1 cellular context compared by ENCODE assay signal in the genomic region with DNA sequence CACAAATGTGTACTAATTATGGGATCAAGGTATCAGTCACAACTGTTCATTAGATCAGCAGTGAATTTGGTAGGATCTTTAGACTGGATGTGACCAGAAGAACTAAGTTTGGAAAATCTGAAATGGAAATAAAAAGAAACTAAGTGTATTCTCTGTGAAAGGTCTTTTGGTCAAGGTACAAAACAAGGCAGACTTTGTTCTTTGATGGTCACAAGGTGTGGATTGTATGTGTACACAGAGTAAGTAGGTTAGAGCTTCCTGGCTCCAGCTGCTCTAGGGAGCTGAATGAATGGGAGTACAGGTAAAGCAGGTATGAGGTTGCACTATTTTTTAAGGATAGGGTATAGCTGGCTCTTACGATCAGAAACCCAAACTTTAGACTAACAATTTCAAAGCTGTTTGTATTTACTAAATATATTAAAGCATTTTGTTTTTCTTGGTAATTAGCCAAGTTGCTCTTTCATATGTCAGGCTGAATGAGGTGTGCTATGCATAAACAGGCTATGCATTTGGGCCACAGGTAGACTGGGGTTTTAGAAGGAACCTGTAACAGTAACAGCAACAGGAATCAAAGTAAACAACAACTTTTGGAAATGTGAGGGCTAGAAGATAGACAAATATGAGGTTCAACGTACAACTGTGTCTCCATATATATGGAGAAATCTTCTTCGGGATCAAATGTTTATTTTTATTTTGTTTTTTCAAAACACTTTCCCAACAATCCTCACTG.
TF ChIP-seq lines count a peak whose summit lies in the region.

No MANE protein-coding gene starts in this region.

TF ChIP-seq in K562, 482 proteins besides CTCF, POLR2A, EP300 and RAD21:
- TF ChIP-seq BHLHE40 (IDR thresholded peaks at IDR 0.05; ENCODE audit: low read length) (no peak), NFE2 (IDR thresholded peaks at IDR 0.05; ENCODE audit: low read depth) (no peak), MIER1 (IDR thresholded peaks at IDR 0.05; ENCODE audit: low read depth) (no peak), ZNF121 (CRISPR knock-in tag; conservative IDR thresholded peaks at IDR 0.05) (no peak), SAFB (IDR thresholded peaks at IDR 0.05; ENCODE audit: borderline replicate concordance, low read depth, low read length) (no peak), ZNF507 (tag; conservative IDR thresholded peaks at IDR 0.05) (no peak), CBX1 (IDR thresholded peaks at IDR 0.05; ENCODE audit: low read depth) (no peak), CHCHD3 (CRISPR knock-in tag; IDR thresholded peaks at IDR 0.05) (no peak), MAFF (IDR thresholded peaks at IDR 0.05; ENCODE audit: low read length) (no peak), HDGF (IDR thresholded peaks at IDR 0.05) (no peak)
- TF ChIP-seq, protein P1, sequence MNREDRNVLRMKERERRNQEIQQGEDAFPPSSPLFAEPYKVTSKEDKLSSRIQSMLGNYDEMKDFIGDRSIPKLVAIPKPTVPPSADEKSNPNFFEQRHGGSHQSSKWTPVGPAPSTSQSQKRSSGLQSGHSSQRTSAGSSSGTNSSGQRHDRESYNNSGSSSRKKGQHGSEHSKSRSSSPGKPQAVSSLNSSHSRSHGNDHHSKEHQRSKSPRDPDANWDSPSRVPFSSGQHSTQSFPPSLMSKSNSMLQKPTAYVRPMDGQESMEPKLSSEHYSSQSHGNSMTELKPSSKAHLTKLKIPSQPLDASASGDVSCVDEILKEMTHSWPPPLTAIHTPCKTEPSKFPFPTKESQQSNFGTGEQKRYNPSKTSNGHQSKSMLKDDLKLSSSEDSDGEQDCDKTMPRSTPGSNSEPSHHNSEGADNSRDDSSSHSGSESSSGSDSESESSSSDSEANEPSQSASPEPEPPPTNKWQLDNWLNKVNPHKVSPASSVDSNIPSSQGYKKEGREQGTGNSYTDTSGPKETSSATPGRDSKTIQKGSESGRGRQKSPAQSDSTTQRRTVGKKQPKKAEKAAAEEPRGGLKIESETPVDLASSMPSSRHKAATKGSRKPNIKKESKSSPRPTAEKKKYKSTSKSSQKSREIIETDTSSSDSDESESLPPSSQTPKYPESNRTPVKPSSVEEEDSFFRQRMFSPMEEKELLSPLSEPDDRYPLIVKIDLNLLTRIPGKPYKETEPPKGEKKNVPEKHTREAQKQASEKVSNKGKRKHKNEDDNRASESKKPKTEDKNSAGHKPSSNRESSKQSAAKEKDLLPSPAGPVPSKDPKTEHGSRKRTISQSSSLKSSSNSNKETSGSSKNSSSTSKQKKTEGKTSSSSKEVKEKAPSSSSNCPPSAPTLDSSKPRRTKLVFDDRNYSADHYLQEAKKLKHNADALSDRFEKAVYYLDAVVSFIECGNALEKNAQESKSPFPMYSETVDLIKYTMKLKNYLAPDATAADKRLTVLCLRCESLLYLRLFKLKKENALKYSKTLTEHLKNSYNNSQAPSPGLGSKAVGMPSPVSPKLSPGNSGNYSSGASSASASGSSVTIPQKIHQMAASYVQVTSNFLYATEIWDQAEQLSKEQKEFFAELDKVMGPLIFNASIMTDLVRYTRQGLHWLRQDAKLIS (CRISPR knock-in tag; IDR thresholded peaks at IDR 0.05), result no peak
- TF ChIP-seq, protein P2, sequence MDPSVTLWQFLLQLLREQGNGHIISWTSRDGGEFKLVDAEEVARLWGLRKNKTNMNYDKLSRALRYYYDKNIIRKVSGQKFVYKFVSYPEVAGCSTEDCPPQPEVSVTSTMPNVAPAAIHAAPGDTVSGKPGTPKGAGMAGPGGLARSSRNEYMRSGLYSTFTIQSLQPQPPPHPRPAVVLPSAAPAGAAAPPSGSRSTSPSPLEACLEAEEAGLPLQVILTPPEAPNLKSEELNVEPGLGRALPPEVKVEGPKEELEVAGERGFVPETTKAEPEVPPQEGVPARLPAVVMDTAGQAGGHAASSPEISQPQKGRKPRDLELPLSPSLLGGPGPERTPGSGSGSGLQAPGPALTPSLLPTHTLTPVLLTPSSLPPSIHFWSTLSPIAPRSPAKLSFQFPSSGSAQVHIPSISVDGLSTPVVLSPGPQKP (CRISPR knock-in tag; IDR thresholded peaks at IDR 0.05), result no peak
- TF ChIP-seq, protein P3, sequence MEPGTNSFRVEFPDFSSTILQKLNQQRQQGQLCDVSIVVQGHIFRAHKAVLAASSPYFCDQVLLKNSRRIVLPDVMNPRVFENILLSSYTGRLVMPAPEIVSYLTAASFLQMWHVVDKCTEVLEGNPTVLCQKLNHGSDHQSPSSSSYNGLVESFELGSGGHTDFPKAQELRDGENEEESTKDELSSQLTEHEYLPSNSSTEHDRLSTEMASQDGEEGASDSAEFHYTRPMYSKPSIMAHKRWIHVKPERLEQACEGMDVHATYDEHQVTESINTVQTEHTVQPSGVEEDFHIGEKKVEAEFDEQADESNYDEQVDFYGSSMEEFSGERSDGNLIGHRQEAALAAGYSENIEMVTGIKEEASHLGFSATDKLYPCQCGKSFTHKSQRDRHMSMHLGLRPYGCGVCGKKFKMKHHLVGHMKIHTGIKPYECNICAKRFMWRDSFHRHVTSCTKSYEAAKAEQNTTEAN (CRISPR knock-in tag; IDR thresholded peaks at IDR 0.05), result no peak
- TF ChIP-seq, protein P4, sequence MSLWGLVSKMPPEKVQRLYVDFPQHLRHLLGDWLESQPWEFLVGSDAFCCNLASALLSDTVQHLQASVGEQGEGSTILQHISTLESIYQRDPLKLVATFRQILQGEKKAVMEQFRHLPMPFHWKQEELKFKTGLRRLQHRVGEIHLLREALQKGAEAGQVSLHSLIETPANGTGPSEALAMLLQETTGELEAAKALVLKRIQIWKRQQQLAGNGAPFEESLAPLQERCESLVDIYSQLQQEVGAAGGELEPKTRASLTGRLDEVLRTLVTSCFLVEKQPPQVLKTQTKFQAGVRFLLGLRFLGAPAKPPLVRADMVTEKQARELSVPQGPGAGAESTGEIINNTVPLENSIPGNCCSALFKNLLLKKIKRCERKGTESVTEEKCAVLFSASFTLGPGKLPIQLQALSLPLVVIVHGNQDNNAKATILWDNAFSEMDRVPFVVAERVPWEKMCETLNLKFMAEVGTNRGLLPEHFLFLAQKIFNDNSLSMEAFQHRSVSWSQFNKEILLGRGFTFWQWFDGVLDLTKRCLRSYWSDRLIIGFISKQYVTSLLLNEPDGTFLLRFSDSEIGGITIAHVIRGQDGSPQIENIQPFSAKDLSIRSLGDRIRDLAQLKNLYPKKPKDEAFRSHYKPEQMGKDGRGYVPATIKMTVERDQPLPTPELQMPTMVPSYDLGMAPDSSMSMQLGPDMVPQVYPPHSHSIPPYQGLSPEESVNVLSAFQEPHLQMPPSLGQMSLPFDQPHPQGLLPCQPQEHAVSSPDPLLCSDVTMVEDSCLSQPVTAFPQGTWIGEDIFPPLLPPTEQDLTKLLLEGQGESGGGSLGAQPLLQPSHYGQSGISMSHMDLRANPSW (CRISPR knock-in tag; IDR thresholded peaks at IDR 0.05), result no peak
- TF ChIP-seq, protein P5, sequence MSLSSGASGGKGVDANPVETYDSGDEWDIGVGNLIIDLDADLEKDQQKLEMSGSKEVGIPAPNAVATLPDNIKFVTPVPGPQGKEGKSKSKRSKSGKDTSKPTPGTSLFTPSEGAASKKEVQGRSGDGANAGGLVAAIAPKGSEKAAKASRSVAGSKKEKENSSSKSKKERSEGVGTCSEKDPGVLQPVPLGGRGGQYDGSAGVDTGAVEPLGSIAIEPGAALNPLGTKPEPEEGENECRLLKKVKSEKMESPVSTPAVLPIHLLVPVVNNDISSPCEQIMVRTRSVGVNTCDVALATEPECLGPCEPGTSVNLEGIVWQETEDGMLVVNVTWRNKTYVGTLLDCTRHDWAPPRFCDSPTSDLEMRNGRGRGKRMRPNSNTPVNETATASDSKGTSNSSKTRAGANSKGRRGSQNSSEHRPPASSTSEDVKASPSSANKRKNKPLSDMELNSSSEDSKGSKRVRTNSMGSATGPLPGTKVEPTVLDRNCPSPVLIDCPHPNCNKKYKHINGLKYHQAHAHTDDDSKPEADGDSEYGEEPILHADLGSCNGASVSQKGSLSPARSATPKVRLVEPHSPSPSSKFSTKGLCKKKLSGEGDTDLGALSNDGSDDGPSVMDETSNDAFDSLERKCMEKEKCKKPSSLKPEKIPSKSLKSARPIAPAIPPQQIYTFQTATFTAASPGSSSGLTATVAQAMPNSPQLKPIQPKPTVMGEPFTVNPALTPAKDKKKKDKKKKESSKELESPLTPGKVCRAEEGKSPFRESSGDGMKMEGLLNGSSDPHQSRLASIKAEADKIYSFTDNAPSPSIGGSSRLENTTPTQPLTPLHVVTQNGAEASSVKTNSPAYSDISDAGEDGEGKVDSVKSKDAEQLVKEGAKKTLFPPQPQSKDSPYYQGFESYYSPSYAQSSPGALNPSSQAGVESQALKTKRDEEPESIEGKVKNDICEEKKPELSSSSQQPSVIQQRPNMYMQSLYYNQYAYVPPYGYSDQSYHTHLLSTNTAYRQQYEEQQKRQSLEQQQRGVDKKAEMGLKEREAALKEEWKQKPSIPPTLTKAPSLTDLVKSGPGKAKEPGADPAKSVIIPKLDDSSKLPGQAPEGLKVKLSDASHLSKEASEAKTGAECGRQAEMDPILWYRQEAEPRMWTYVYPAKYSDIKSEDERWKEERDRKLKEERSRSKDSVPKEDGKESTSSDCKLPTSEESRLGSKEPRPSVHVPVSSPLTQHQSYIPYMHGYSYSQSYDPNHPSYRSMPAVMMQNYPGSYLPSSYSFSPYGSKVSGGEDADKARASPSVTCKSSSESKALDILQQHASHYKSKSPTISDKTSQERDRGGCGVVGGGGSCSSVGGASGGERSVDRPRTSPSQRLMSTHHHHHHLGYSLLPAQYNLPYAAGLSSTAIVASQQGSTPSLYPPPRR (CRISPR knock-in tag; IDR thresholded peaks at IDR 0.05; ENCODE audit: borderline replicate concordance), result no peak
- TF ChIP-seq, protein P6, sequence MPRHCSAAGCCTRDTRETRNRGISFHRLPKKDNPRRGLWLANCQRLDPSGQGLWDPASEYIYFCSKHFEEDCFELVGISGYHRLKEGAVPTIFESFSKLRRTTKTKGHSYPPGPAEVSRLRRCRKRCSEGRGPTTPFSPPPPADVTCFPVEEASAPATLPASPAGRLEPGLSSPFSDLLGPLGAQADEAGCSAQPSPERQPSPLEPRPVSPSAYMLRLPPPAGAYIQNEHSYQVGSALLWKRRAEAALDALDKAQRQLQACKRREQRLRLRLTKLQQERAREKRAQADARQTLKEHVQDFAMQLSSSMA (CRISPR knock-in tag; IDR thresholded peaks at IDR 0.05), result no peak
TF ChIP-seq in K562: peak in this region for 0.
